ENCODE assay signal across 17 cellular contexts in the genomic region with DNA sequence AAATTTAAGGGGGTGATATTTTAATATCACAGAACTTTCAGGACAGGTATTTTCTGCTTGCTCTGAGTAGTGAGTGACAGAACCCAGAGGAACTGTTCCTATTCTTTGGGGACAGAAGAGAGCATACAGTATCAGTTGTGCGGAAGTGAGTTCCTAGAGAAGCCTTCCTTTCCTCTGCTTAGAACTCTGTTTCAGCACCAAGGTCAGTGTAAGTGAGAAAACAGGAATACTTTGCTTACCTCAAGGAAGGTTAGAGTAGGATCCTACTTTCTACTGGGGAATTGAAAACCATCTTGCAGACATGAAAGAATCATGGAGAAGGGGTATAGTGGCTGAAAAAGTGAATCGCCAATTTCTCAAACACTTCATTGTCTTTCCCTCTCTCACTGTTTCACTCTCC.
DNase-seq lines count a peak whose midpoint lies in the region; ATAC-seq and TF ChIP-seq lines count a peak whose summit lies in the region.
"Had no signal": no experiment of that assay in that cellular context is flagged by ENCODE, and none has a peak within 500 bp of the region (broad histone marks: within the 10 kb centered on the region; RNA-seq: fewer than 3 reads in every experiment).

No MANE protein-coding gene starts in this region.

- no peak overlapping the region for H2BK5ac ChIP-seq in mesendoderm (ENCODE audit: low read length)

- H2BK15ac ChIP-seq in mesendoderm (replicated peaks; ENCODE audit: low read depth) = no peak overlapping the region

- H2BK120ac ChIP-seq in mesendoderm (ENCODE audit: low read depth, low read length) = no peak overlapping the region

- no peak for DNase-seq in RWPE2 (ENCODE audit: low spot score)
- peak; percentile 7 for DNase-seq in iPS-NIHi11 (ENCODE audit: low spot score)
- DNase-seq in mesendoderm = peak; percentile 12
- DNase-seq in NCI-H1694 (lab: John Stamatoyannopoulos, UW) = no peak
- no peak for DNase-seq in heart right ventricle
- DNase-seq: C1 segment of cervical spinal cord; Calu3; CD4-positive, alpha-beta memory T cell; COR-L47; DMS53; DMS79 treated with DMSO at 0.1 percent for 48 hours; GF-D8; H7; HCEC 1CT had no signal

- TF ChIP-seq EP300 in Ishikawa (IDR thresholded peaks at IDR 0.05; ENCODE audit: borderline replicate concordance) = no peak

- H3K9me3 ChIP-seq in RWPE2 (ENCODE audit: severe bottlenecking) = no peaks in the 10 kb centered on the region
- H3K9me3 ChIP-seq in heart right ventricle = peaks cover 0 to 26% (median 10%) of the 10 kb centered on the region in 11 donors

- 0 out of 3 replicates have a peak, but pooled peaks have one; percentile 33 for ATAC-seq in RWPE2 (ENCODE audit: low read depth)
- ATAC-seq in HG02623 (IDR thresholded peaks at IDR 0.05; ENCODE audit: unreplicated experiment) = no peak
- ATAC-seq in HG03280 (IDR thresholded peaks at IDR 0.05; ENCODE audit: unreplicated experiment) = no peak
- ATAC-seq in heart right ventricle = no peak

- no peaks in the 10 kb centered on the region for H3K27me3 ChIP-seq in RWPE2 (ENCODE audit: insufficient read depth, poor library complexity, severe bottlenecking)
- no peaks in the 10 kb centered on the region for H3K27me3 ChIP-seq in mesendoderm (ENCODE audit: insufficient read depth, low read length, poor library complexity)
- no peaks in the 10 kb centered on the region for H3K27me3 ChIP-seq in heart right ventricle

- H4K5ac ChIP-seq in mesendoderm (ENCODE audit: low read length) = no peak overlapping the region

- H3K18ac ChIP-seq in mesendoderm (ENCODE audit: low read length) = no peak overlapping the region

- no peak overlapping the region for H2AK5ac ChIP-seq in mesendoderm (ENCODE audit: low read length)

- H4K8ac ChIP-seq in mesendoderm (ENCODE audit: low read depth, low read length) = no peak overlapping the region

- no peak overlapping the region for H3K4me3 ChIP-seq in RWPE2 (ENCODE audit: severe bottlenecking)
- no peak overlapping the region for H3K4me3 ChIP-seq in mesendoderm (ENCODE audit: low read length)
- H3K4me3 ChIP-seq in heart right ventricle = no peak overlapping the region

- TF ChIP-seq CTCF in RWPE2 (IDR thresholded peaks at IDR 0.05; ENCODE audit: poor library complexity, severe bottlenecking) (no peak), heart right ventricle (IDR thresholded peaks at IDR 0.05) (no peak)

- no peak overlapping the region for H3K9ac ChIP-seq in mesendoderm (ENCODE audit: low read length)

- H3K4me2 ChIP-seq in mesendoderm (ENCODE audit: low read length) = no peak overlapping the region

- H3K79me2 ChIP-seq in mesendoderm (ENCODE audit: control insufficient read depth, insufficient read depth, low read length) = no peaks in the 10 kb centered on the region

- H3K4me1 ChIP-seq in RWPE2 (ENCODE audit: insufficient read depth, poor library complexity, severe bottlenecking) (no peaks in the 10 kb centered on the region), mesendoderm (ENCODE audit: control insufficient read depth, low read depth, low read length) (no peaks in the 10 kb centered on the region), heart right ventricle (no peaks in the 10 kb centered on the region)

- H3K23ac ChIP-seq in mesendoderm (ENCODE audit: low read length) = no peak overlapping the region

- H3K27ac ChIP-seq in RWPE2 (ENCODE audit: poor library complexity, severe bottlenecking) (no peak overlapping the region), mesendoderm (ENCODE audit: low read depth, low read length) (no peak overlapping the region), heart right ventricle (no peak overlapping the region)

- intact Hi-C loops in heart right ventricle (cut with DNase I) = no loop called here

- H3K4ac ChIP-seq in mesendoderm (ENCODE audit: low read depth, low read length) = no peak overlapping the region

- H3K79me1 ChIP-seq in mesendoderm (ENCODE audit: low read length) = no peaks in the 10 kb centered on the region

- no peak overlapping the region for H3K56ac ChIP-seq in mesendoderm (ENCODE audit: low read length)

- no peaks in the 10 kb centered on the region for H3K36me3 ChIP-seq in RWPE2 (ENCODE audit: low read depth)
- H3K36me3 ChIP-seq in mesendoderm (ENCODE audit: control insufficient read depth, insufficient read depth, low read length) = no peaks in the 10 kb centered on the region
- no peaks in the 10 kb centered on the region for H3K36me3 ChIP-seq in heart right ventricle

- no CpG with 5 or more reads among the region's 2 CpGs for WGBS in mesendoderm (ENCODE audit: extremely low coverage, insufficient coverage, low lambda C conversion rate)
- 77 to 78% methylated on average over 2 of the region's 2 CpGs for WGBS in heart right ventricle, 2 donors

- no peak for TF ChIP-seq RAD21 in Ishikawa (IDR thresholded peaks at IDR 0.05; ENCODE audit: low read depth)

TF ChIP-seq in Ishikawa, 13 proteins besides CTCF, POLR2A, EP300 and RAD21:
- TF ChIP-seq TAF1 (IDR thresholded peaks at IDR 0.05; ENCODE audit: low read depth) = no peak
- TF ChIP-seq, protein P1, sequence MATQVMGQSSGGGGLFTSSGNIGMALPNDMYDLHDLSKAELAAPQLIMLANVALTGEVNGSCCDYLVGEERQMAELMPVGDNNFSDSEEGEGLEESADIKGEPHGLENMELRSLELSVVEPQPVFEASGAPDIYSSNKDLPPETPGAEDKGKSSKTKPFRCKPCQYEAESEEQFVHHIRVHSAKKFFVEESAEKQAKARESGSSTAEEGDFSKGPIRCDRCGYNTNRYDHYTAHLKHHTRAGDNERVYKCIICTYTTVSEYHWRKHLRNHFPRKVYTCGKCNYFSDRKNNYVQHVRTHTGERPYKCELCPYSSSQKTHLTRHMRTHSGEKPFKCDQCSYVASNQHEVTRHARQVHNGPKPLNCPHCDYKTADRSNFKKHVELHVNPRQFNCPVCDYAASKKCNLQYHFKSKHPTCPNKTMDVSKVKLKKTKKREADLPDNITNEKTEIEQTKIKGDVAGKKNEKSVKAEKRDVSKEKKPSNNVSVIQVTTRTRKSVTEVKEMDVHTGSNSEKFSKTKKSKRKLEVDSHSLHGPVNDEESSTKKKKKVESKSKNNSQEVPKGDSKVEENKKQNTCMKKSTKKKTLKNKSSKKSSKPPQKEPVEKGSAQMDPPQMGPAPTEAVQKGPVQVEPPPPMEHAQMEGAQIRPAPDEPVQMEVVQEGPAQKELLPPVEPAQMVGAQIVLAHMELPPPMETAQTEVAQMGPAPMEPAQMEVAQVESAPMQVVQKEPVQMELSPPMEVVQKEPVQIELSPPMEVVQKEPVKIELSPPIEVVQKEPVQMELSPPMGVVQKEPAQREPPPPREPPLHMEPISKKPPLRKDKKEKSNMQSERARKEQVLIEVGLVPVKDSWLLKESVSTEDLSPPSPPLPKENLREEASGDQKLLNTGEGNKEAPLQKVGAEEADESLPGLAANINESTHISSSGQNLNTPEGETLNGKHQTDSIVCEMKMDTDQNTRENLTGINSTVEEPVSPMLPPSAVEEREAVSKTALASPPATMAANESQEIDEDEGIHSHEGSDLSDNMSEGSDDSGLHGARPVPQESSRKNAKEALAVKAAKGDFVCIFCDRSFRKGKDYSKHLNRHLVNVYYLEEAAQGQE (IDR thresholded peaks at IDR 0.05; ENCODE audit: low read depth) = 0 out of 2 replicates have a peak, but pooled peaks have one; percentile 21

Comparison
In these comparisons a context has a peak if more than half of its experiments do, and no peak if none do; other contexts are left out.
1. DNase-seq: peak in iPS-NIHi11 (single experiment) and mesendoderm (single experiment); none in RWPE2 (single experiment), NCI-H1694 (single experiment) and heart right ventricle (0 of 2).